Comparison of ENCODE assay signal across 15 cellular contexts in the genomic region with DNA sequence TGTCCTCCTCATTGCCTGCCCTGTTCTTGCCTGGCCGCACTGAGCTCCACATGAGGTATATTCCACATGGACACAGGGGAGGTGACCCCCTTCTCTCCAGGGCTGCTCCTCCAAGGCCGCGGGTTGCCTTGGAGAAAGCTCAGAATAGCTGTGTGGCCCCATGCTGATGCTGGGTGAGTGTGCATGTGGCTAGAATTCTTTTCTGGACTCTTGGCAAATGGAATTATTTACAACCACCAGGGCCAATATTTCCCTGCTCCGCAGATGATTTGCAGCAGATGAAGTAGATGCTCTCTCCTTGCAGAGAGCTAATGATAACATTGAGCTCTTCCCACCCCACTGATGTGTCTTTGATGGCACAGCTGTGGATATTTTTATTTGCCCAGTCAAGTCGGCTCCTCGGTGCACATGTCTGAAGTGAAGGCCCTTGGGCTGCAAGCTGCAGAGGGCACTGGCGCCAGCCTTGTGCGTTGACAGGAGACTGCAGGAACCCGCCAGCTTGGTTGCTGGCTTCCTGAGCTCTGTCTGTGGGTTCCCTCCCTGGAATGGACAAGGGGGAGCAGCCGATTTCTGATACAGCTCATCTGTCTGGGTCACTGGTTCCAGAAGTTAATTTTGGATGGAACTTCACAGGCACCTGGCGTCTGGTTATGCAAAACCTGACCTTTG.
DNase-seq lines count a peak whose midpoint lies in the region; ATAC-seq lines count a peak whose summit lies in the region.
"Had no signal": no experiment of that assay in that cellular context is flagged by ENCODE, and none has a peak within 500 bp of the region (broad histone marks: within the 10 kb centered on the region; RNA-seq: fewer than 3 reads in every experiment).

No MANE protein-coding gene starts in this region.

- H3K18ac ChIP-seq in mesendoderm (ENCODE audit: low read length): no peak overlapping the region

- H3K4me1 ChIP-seq in mesendoderm (ENCODE audit: control insufficient read depth, low read depth, low read length): no peaks in the 10 kb centered on the region

- no peak overlapping the region for H3K4ac ChIP-seq in mesendoderm (ENCODE audit: low read depth, low read length)

- H4K8ac ChIP-seq in mesendoderm (ENCODE audit: low read depth, low read length): no peak overlapping the region

- no peaks in the 10 kb centered on the region for H3K9me3 Mint-ChIP-seq in activated naive CD8-positive, alpha-beta T cell treated with anti-CD3 and anti-CD28 coated beads for 36 hours
- H3K9me3 Mint-ChIP-seq: activated naive CD4-positive, alpha-beta T cell treated with anti-CD3 and anti-CD28 coated beads, Interleukin-2, amount 50 U/mL, for 24 hours; immature natural killer cell had no signal

- H3K79me1 ChIP-seq in mesendoderm (ENCODE audit: low read length): no peaks in the 10 kb centered on the region

- no CpG with 5 or more reads among the region's 11 CpGs for WGBS in mesendoderm (ENCODE audit: extremely low coverage, insufficient coverage, low lambda C conversion rate)

- no peak overlapping the region for H3K23ac ChIP-seq in mesendoderm (ENCODE audit: low read length)

- H3K4me2 ChIP-seq in mesendoderm (ENCODE audit: low read length): no peak overlapping the region

- H2BK15ac ChIP-seq in mesendoderm (replicated peaks; ENCODE audit: low read depth): no peak overlapping the region

- ATAC-seq in GM18867 (IDR thresholded peaks at IDR 0.05; ENCODE audit: unreplicated experiment): no peak
- ATAC-seq: esophagus mucosa, HCT116 had no signal

- no peaks in the 10 kb centered on the region for H3K36me3 Mint-ChIP-seq in activated naive CD8-positive, alpha-beta T cell treated with anti-CD3 and anti-CD28 coated beads for 36 hours
- H3K36me3 Mint-ChIP-seq: activated naive CD4-positive, alpha-beta T cell treated with anti-CD3 and anti-CD28 coated beads, Interleukin-2, amount 50 U/mL, for 24 hours; brain; immature natural killer cell had no signal

- H3K56ac ChIP-seq in mesendoderm (ENCODE audit: low read length): no peak overlapping the region

- no peaks in the 10 kb centered on the region for H3K27me3 Mint-ChIP-seq in activated naive CD8-positive, alpha-beta T cell treated with anti-CD3 and anti-CD28 coated beads for 36 hours
- H3K27me3 Mint-ChIP-seq: activated naive CD4-positive, alpha-beta T cell treated with anti-CD3 and anti-CD28 coated beads, Interleukin-2, amount 50 U/mL, for 24 hours had no signal

- no peak overlapping the region for H4K5ac ChIP-seq in mesendoderm (ENCODE audit: low read length)

- H2AK5ac ChIP-seq in mesendoderm (ENCODE audit: low read length): no peak overlapping the region

- no peaks in the 10 kb centered on the region for H3K27me3 ChIP-seq in mesendoderm (ENCODE audit: insufficient read depth, low read length, poor library complexity)

- no peak overlapping the region for H3K4me3 ChIP-seq in mesendoderm (ENCODE audit: low read length)

- no peaks in the 10 kb centered on the region for H3K79me2 ChIP-seq in mesendoderm (ENCODE audit: control insufficient read depth, insufficient read depth, low read length)

- no peak overlapping the region for H2BK5ac ChIP-seq in mesendoderm (ENCODE audit: low read length)

- no peak overlapping the region for H3K27ac Mint-ChIP-seq in activated naive CD8-positive, alpha-beta T cell treated with anti-CD3 and anti-CD28 coated beads for 36 hours
- H3K27ac Mint-ChIP-seq: activated naive CD4-positive, alpha-beta T cell treated with anti-CD3 and anti-CD28 coated beads, Interleukin-2, amount 50 U/mL, for 24 hours; immature natural killer cell had no signal

- no peak overlapping the region for H3K9ac ChIP-seq in mesendoderm (ENCODE audit: low read length)

- no peaks in the 10 kb centered on the region for H3K36me3 ChIP-seq in mesendoderm (ENCODE audit: control insufficient read depth, insufficient read depth, low read length)

- no peak overlapping the region for H3K27ac ChIP-seq in mesendoderm (ENCODE audit: low read depth, low read length)

- DNase-seq in DMS79 (lab: John Stamatoyannopoulos, UW) (peak; percentile 31), NCI-H2227 (lab: John Stamatoyannopoulos, UW; ENCODE audit: unreplicated experiment) (peak; percentile 86), brain pericyte (ENCODE audit: low read depth, low spot score) (peak; percentile 80), myocyte (ENCODE audit: low read depth) (peak; percentile 32), mesendoderm (no peak), NCI-H2107 (lab: John Stamatoyannopoulos, UW) (no peak)
- no peak for DNase-seq in activated naive CD8-positive, alpha-beta T cell treated with anti-CD3 and anti-CD28 coated beads for 36 hours
- DNase-seq: activated CD4-positive, alpha-beta T cell treated with anti-CD3 and anti-CD28 coated beads for 48 hours; glutamatergic neuron; immature natural killer cell had no signal

- H3K4me3 Mint-ChIP-seq in activated naive CD8-positive, alpha-beta T cell treated with anti-CD3 and anti-CD28 coated beads for 36 hours: no peak overlapping the region
- H3K4me3 Mint-ChIP-seq: activated naive CD4-positive, alpha-beta T cell treated with anti-CD3 and anti-CD28 coated beads, Interleukin-2, amount 50 U/mL, for 24 hours; brain; immature natural killer cell had no signal

- H3K4me1 Mint-ChIP-seq in activated naive CD8-positive, alpha-beta T cell treated with anti-CD3 and anti-CD28 coated beads for 36 hours: no peaks in the 10 kb centered on the region
- H3K4me1 Mint-ChIP-seq: activated naive CD4-positive, alpha-beta T cell treated with anti-CD3 and anti-CD28 coated beads, Interleukin-2, amount 50 U/mL, for 24 hours; immature natural killer cell had no signal

- H2BK120ac ChIP-seq in mesendoderm (ENCODE audit: low read depth, low read length): no peak overlapping the region

Comparison
In these comparisons a context has a peak if more than half of its experiments do, and no peak if none do; other contexts are left out.
1. DNase-seq: peak in DMS79 (single experiment), NCI-H2227 (single experiment), brain pericyte (single experiment) and myocyte (single experiment); none in mesendoderm (single experiment), activated naive CD8-positive, alpha-beta T cell treated with anti-CD3 and anti-CD28 coated beads for 36 hours (single experiment) and NCI-H2107 (single experiment).